ENCODE assay signal across 22 cellular contexts in genomic region chr12:105878964-105879363, GRCh38.
DNase-seq lines count a peak whose midpoint lies in the region; ATAC-seq, FAIRE-seq and TF ChIP-seq lines count a peak whose summit lies in the region.
"Had no signal": no experiment of that assay in that cellular context is flagged by ENCODE, and none has a peak within 500 bp of the region (broad histone marks: within the 10 kb centered on the region; RNA-seq: fewer than 3 reads in every experiment).

No MANE protein-coding gene starts in this region.

- no peak overlapping the region for H3K9ac ChIP-seq in IMR-90 (ENCODE audit: low read depth, low read length)

- H3K36me3 ChIP-seq in IMR-90 (ENCODE audit: control insufficient read depth, insufficient read depth, low read length) (no peaks in the 10 kb centered on the region), bronchial epithelial cell (ENCODE audit: control insufficient read depth, insufficient read depth, low read length) (no peaks in the 10 kb centered on the region)
- H3K36me3 ChIP-seq: Peyer's patch had no signal

- H3K4me3 ChIP-seq in IMR-90 (ENCODE audit: insufficient read depth, low read depth, low read length) (no peak overlapping the region), bronchial epithelial cell (ENCODE audit: low read depth, low read length) (no peak overlapping the region)
- H3K4me3 ChIP-seq: Peyer's patch had no signal

- POLR2A ChIA-PET in IMR-90 (lab: Charles Lee; ENCODE audit: unreplicated experiment): no interaction called here

- H3K9me1 ChIP-seq in IMR-90 (ENCODE audit: insufficient read depth, low read length): no peaks in the 10 kb centered on the region

- no peak overlapping the region for H4K8ac ChIP-seq in IMR-90 (ENCODE audit: low read depth in 2 of 2, low read length in 2 of 2)

- no peak overlapping the region for H2AK9ac ChIP-seq in IMR-90 (replicated peaks; ENCODE audit: low read depth, low read length, poor library complexity)

- TF ChIP-seq CTCF in IMR-90 (conservative IDR thresholded peaks at IDR 0.05; ENCODE audit: low read depth, low read length) (no peak), bronchial epithelial cell (IDR thresholded peaks at IDR 0.05; ENCODE audit: insufficient read depth, low read length, severe bottlenecking) (no peak)

- H4K91ac ChIP-seq in IMR-90 (ENCODE audit: insufficient read depth, low read depth, low read length): no peak overlapping the region

- no peak overlapping the region for H3K18ac ChIP-seq in IMR-90 (ENCODE audit: low read depth, low read length)

- no peak overlapping the region for H2AFZ ChIP-seq in IMR-90 (replicated peaks; ENCODE audit: low read length, poor library complexity)

- intact Hi-C loops in IMR-90 (cut with micrococcal nuclease): no loop called here

- TF ChIP-seq RAD21 in IMR-90 (IDR thresholded peaks at IDR 0.05; ENCODE audit: low read length): no peak

- no CpG with 5 or more reads among the region's 3 CpGs for WGBS in IMR-90 (ENCODE audit: extremely low coverage in 2 of 2, insufficient read length in 1 of 2), 2 experiments

- no peak overlapping the region for H3K14ac ChIP-seq in IMR-90 (replicated peaks; ENCODE audit: low read depth, low read length)

- no peak overlapping the region for H2BK5ac ChIP-seq in IMR-90 (ENCODE audit: low read depth, low read length, poor library complexity, severe bottlenecking)

- BruUV-seq in IMR-90 (replicated peaks; lab: Mats Ljungman, UMichigan): no TSS peak

- no peak for FAIRE-seq in bronchial epithelial cell (lab: Jason Lieb, UNC)
- FAIRE-seq: GM18507, H1 had no signal

- no peaks in the 10 kb centered on the region for H3K79me1 ChIP-seq in IMR-90 (ENCODE audit: low read depth in 1 of 2, low read length in 2 of 2)

- peak; percentile 15 for DNase-seq in EH (ENCODE audit: low read depth)
- DNase-seq in IMR-90: peak; percentile 9
- peak; percentile 49 for DNase-seq in bronchial epithelial cell (ENCODE audit: low read depth)
- DNase-seq in kidney tubule cell (ENCODE audit: low spot score): peak; percentile 17
- no peak for DNase-seq in OCI-M2 (lab: John Stamatoyannopoulos, UW; ENCODE audit: unreplicated experiment)
- no peak for DNase-seq in NCI-H128 (lab: John Stamatoyannopoulos, UW; ENCODE audit: unreplicated experiment)
- DNase-seq: Calu3; CD8-positive, alpha-beta memory T cell; DMS153; GDM1; Kasumi-1; NCI-H1436; NCI-H1930; NCI-H2227 treated with DMSO at 0.1 percent for 48 hours; NCI-H510A; NCI-H748 treated with DMSO at 0.1 percent for 48 hours; Peyer's patch; SHP77 had no signal

- no peak for TF ChIP-seq POLR2A in IMR-90 (IDR thresholded peaks at IDR 0.05; ENCODE audit: low read depth, low read length)

- no peak overlapping the region for H3K4me2 ChIP-seq in IMR-90 (ENCODE audit: low read depth, low read length)

- H2BK15ac ChIP-seq in IMR-90 (ENCODE audit: low read depth, low read length): no peak overlapping the region

- no peaks in the 10 kb centered on the region for H3K9me3 ChIP-seq in IMR-90 (ENCODE audit: control insufficient read depth, insufficient read depth, low read length)
- H3K9me3 ChIP-seq: Peyer's patch had no signal

- CTCF ChIA-PET in IMR-90 (lab: Yijun Ruan, JAX): no interaction called here

- no peaks in the 10 kb centered on the region for H3K4me1 ChIP-seq in IMR-90 (ENCODE audit: control insufficient read depth, insufficient read depth, low read length)
- H3K4me1 ChIP-seq: Peyer's patch had no signal

- H2BK20ac ChIP-seq in IMR-90 (ENCODE audit: low read depth, low read length): no peak overlapping the region

- H4K20me1 ChIP-seq in IMR-90 (ENCODE audit: insufficient read depth, low read length): no peaks in the 10 kb centered on the region

- dilution Hi-C loops in IMR-90 (cut with HindIII; ENCODE audit: low sequenced_read_pairs, unreplicated experiment): no loop called here

- no peak overlapping the region for H3K4ac ChIP-seq in IMR-90 (ENCODE audit: low read depth, low read length)

- no peak overlapping the region for H4K5ac ChIP-seq in IMR-90 (ENCODE audit: low read depth, low read length)

- H3K23ac ChIP-seq in IMR-90 (ENCODE audit: low read depth, low read length): no peak overlapping the region

- H3K27ac ChIP-seq in IMR-90 (ENCODE audit: insufficient read depth, low read length): no peak overlapping the region
- H3K27ac ChIP-seq: C4-2B, Peyer's patch had no signal

- H3K56ac ChIP-seq in IMR-90 (ENCODE audit: extremely low read depth, insufficient read depth, low read length): no peak overlapping the region

- no peak overlapping the region for H2AK5ac ChIP-seq in IMR-90 (ENCODE audit: low read depth, low read length)

- peaks cover 1% of the 10 kb centered on the region; the same call in 1 of the 2 replicates for H3K27me3 ChIP-seq in IMR-90 (ENCODE audit: control insufficient read depth, insufficient read depth, low read length)
- H3K27me3 ChIP-seq in bronchial epithelial cell (ENCODE audit: control insufficient read depth, insufficient read depth, low read length): no peaks in the 10 kb centered on the region
- H3K27me3 ChIP-seq: Peyer's patch had no signal

- H2BK120ac ChIP-seq in IMR-90 (ENCODE audit: low read depth, low read length): no peak overlapping the region

- in situ Hi-C loops in IMR-90 (cut with MboI; ENCODE audit: low sequenced_read_pairs): no loop called here

- ATAC-seq in IMR-90 (ENCODE audit: low read depth) (no peak), GM21576 (IDR thresholded peaks at IDR 0.05; ENCODE audit: unreplicated experiment) (no peak)

TF ChIP-seq in IMR-90, 13 proteins besides CTCF, POLR2A, EP300 and RAD21:
- TF ChIP-seq BHLHE40 (IDR thresholded peaks at IDR 0.05; ENCODE audit: low read depth, low read length) (no peak), MAFK (IDR thresholded peaks at IDR 0.05; ENCODE audit: low read depth, low read length) (no peak)
TF ChIP-seq in IMR-90: peak in this region for 0.

Comparison
In these comparisons a context has a peak if more than half of its experiments do, and no peak if none do; other contexts are left out.
1. DNase-seq: peak in EH (single experiment), IMR-90 (single experiment), bronchial epithelial cell (single experiment) and kidney tubule cell (single experiment); none in OCI-M2 (single experiment) and NCI-H128 (single experiment).